In genomic region chr13:106331116-106331515, GRCh38 we compare ENCODE assay signal across 30 cellular contexts.
"Had no signal": no experiment of that assay in that cellular context is flagged by ENCODE, and none has a peak within 500 bp of the region (broad histone marks: within the 10 kb centered on the region; RNA-seq: fewer than 3 reads in every experiment).

No MANE protein-coding gene starts in this region.

- H3K27me3 ChIP-seq: SJCRH30 had no signal

- H3K9me3 ChIP-seq: SJCRH30 had no signal

- H3K4me3 ChIP-seq: SJCRH30, SK-N-MC had no signal

- DNase-seq: activated B cell treated with CpG ODN at 0.5 μM for 24 hours; activated CD4-positive, alpha-beta memory T cell treated with anti-CD3 and anti-CD28 coated beads for 36 hours; activated CD4-positive, alpha-beta T cell treated with anti-CD3 and anti-CD28 coated beads for 4 hours; activated CD4-positive, alpha-beta T cell treated with anti-CD3 and anti-CD28 coated beads, Interleukin-2, amount 50 U/mL, for 1 hour; activated CD4-positive, CD25-positive, alpha-beta regulatory T cell treated with anti-CD3 and anti-CD28 coated beads, Interleukin-2, amount 50 U/mL, for 72 hours; activated CD8-positive, alpha-beta memory T cell treated with anti-CD3 and anti-CD28 coated beads, Interleukin-2, amount 50 U/mL, for 4 hours; activated gamma-delta T cell treated with Interleukin-2 at 50 U/mL for 16 hours; activated naive CD4-positive, alpha-beta T cell treated with anti-CD3 and anti-CD28 coated beads, Interleukin-2, amount 10 ng/mL, durations not matched to agents 7 days and 5 days; activated naive CD8-positive, alpha-beta T cell treated with anti-CD3 and anti-CD28 coated beads, Interleukin-2, amount 50 U/mL, for 24 hours; activated T-cell treated with anti-CD3 and anti-CD28 coated beads for 4 hours; activated T-cell treated with anti-CD3 and anti-CD28 coated beads, Interleukin-2, amount 50 U/mL, for 4 hours; cerebellar nuclear complex; NCI-H1092 treated with DMSO at 0.1 percent for 48 hours; NCI-H1436; NCI-H1694; NCI-H1930; NCI-H2081 treated with DMSO at 0.1 percent for 48 hours; NCI-H2171 treated with DMSO at 0.1 percent for 48 hours; NCI-H2227 treated with DMSO at 0.1 percent for 48 hours; NCI-H446; NCI-H510A treated with DMSO at 0.1 percent for 48 hours; NCI-H526 treated with DMSO at 0.1 percent for 48 hours; SHP77; SJCRH30; T-helper 1 cell; T-helper 2 cell; T-helper 9 cell had no signal

- ATAC-seq: activated naive CD8-positive, alpha-beta T cell treated with anti-CD3 and anti-CD28 coated beads, Interleukin-2, amount 50 U/mL, for 24 hours; activated T-cell treated with anti-CD3 and anti-CD28 coated beads, Interleukin-2, amount 50 U/mL, for 4 hours; Panc1 had no signal

- H3K4me1 ChIP-seq: SJCRH30 had no signal

- H3K27ac ChIP-seq: SJCRH30, SK-N-MC, VCaP had no signal
